In the genomic region with DNA sequence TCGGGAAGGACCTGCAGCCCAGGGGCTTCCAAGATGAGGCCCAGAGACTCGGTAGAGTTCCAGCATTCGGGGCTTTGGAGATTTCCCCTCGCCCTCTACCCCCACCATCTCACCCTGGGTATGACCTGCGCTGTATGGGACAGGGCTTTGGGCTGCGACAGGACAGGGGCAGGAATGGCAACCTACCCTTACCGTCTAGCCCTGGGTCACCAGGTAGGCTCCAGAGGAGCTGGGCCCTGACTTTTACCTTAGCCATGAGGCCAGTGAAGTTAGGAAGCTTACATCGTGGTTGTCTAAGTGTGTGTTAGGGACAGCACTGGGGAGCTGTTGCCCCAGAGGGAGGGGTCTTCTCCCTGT, we compare ENCODE assay signal across 8 cellular contexts. TPM values are rescaled to one million over a fixed set of nuclear protein-coding genes. Genes with fewer than 3 reads are reported as not detected.
DNase-seq lines count a peak whose midpoint lies in the region; TF ChIP-seq lines count a peak whose summit lies in the region.

No MANE protein-coding gene starts in this region.

- H3K4me3 ChIP-seq in A673 (ENCODE audit: low read depth, low read length, poor library complexity, severe bottlenecking) (peak overlapping the region; percentile 39), HUES64 (ENCODE audit: low read length) (peak overlapping the region; percentile 48), muscle layer of colon (ENCODE audit: low read depth in 1 of 2, low read length in 2 of 2) (peak overlapping the region; percentile 9 to 76)

- no peaks in the 10 kb centered on the region for H3K9me3 ChIP-seq in A673 (ENCODE audit: low read depth, low read length, poor library complexity, severe bottlenecking)
- no peaks in the 10 kb centered on the region for H3K9me3 ChIP-seq in HUES64 (ENCODE audit: insufficient read depth, low read depth, low read length)
- H3K9me3 ChIP-seq in muscle layer of colon (ENCODE audit: low read length): no peaks in the 10 kb centered on the region

- H3K27me3 ChIP-seq in A673 (replicated peaks; ENCODE audit: insufficient read depth, low read depth, low read length, poor library complexity) (no peaks in the 10 kb centered on the region), HUES64 (ENCODE audit: insufficient read depth, low read length) (peaks cover 38% of the 10 kb centered on the region), muscle layer of colon (ENCODE audit: control insufficient read depth in 1 of 2, insufficient read depth in 2 of 2, low read length in 2 of 2) (no peaks in the 10 kb centered on the region)

- CTCF ChIA-PET in A673 (lab: Charles Lee): no interaction called here

- BruUV-seq in A673 (replicated peaks; lab: Mats Ljungman, UMichigan): no TSS peak

- H3K9ac ChIP-seq in HUES64 (ENCODE audit: low read depth, low read length) (peak overlapping the region; percentile 61), muscle layer of colon (ENCODE audit: low read length) (peak overlapping the region; percentile 79)

- POLR2A ChIA-PET in A673 (lab: Charles Lee; ENCODE audit: low non-redundant PET): no interaction called here

- intact Hi-C loops in A673 (cut with micrococcal nuclease; ENCODE audit: unreplicated experiment): no loop called here

- 27% methylated on average over 8 of the region's 8 CpGs for WGBS in HUES64

- no peaks in the 10 kb centered on the region for H3K36me3 ChIP-seq in A673 (ENCODE audit: insufficient read depth, low read length, poor library complexity, severe bottlenecking)
- H3K36me3 ChIP-seq in HUES64 (ENCODE audit: insufficient read depth, low read length): peaks cover 17% of the 10 kb centered on the region; the same call in 1 of the 2 replicates
- peaks cover 23% of the 10 kb centered on the region for H3K36me3 ChIP-seq in muscle layer of colon (ENCODE audit: insufficient read depth, low read length)

- TF ChIP-seq CTCF in A673 (conservative IDR thresholded peaks at IDR 0.05; ENCODE audit: low read depth, low read length): no peak

- no peak overlapping the region for H3K27ac ChIP-seq in A673 (ENCODE audit: low read depth, low read length, poor library complexity, severe bottlenecking)
- H3K27ac ChIP-seq in HUES64 (ENCODE audit: low read depth, low read length): no peak overlapping the region
- H3K27ac ChIP-seq in cingulate gyrus (ENCODE audit: low read depth, low read length): peak overlapping the region; percentile 69
- peak overlapping the region; percentile 92 for H3K27ac ChIP-seq in muscle layer of colon (ENCODE audit: low read depth, low read length)

- no peaks in the 10 kb centered on the region for H3K4me1 ChIP-seq in A673 (ENCODE audit: insufficient read depth, low read length, poor library complexity, severe bottlenecking)
- H3K4me1 ChIP-seq in HUES64 (ENCODE audit: insufficient read depth, low read length): no peaks in the 10 kb centered on the region
- H3K4me1 ChIP-seq in muscle layer of colon (ENCODE audit: insufficient read depth, low read length): peaks cover 17% of the 10 kb centered on the region

- DNase-seq in A673 (ENCODE audit: low spot score): no peak
- DNase-seq in NCI-H2081 (lab: John Stamatoyannopoulos, UW): no peak
- DNase-seq in medulla oblongata (ENCODE audit: extremely low spot score): no peak
- DNase-seq in cerebellar nuclear complex (lab: John Stamatoyannopoulos, UW): no peak
- no peak for DNase-seq in midbrain (lab: John Stamatoyannopoulos, UW)

RNA-seq across cellular contexts. Expression of gene PPM1M, which starts 0.7 kb away (rescaled TPM):
- total RNA-seq in A673 (2021): 3.6 and 5.8 TPM in 2 replicates
- polyA plus RNA-seq in HUES64 (2013, experiment 1 of 2): 4.0 TPM
- polyA plus RNA-seq in HUES64 (2013, experiment 2 of 2): 4.1 TPM

RNA-seq across cellular contexts. Expression of gene TWF2, which starts 7.3 kb away (rescaled TPM):
- 18.3 and 21.0 TPM in 2 replicates for total RNA-seq in A673 (2021)
- polyA plus RNA-seq in HUES64 (2013, experiment 1 of 2): 40.0 TPM
- polyA plus RNA-seq in HUES64 (2013, experiment 2 of 2): 38.1 TPM

RNA-seq across cellular contexts. Expression of gene TLR9, which starts 20.8 kb away (rescaled TPM):
- not detected in 2 replicates for total RNA-seq in A673 (2021)
- not detected for polyA plus RNA-seq in HUES64 (2013, experiment 1 of 2)
- not detected for polyA plus RNA-seq in HUES64 (2013, experiment 2 of 2)

RNA-seq across cellular contexts. Expression of gene WDR82, which starts 32.2 kb away (rescaled TPM):
- total RNA-seq in A673 (2021): 50.1 and 54.3 TPM in 2 replicates
- 60.5 TPM for polyA plus RNA-seq in HUES64 (2013, experiment 1 of 2)
- 61.6 TPM for polyA plus RNA-seq in HUES64 (2013, experiment 2 of 2)

RNA-seq across cellular contexts. Expression of gene GLYCTK, which starts 41.4 kb away (rescaled TPM):
- total RNA-seq in A673 (2021): 4.3 and 5.1 TPM in 2 replicates
- polyA plus RNA-seq in HUES64 (2013, experiment 1 of 2): 5.4 TPM
- 3.9 TPM for polyA plus RNA-seq in HUES64 (2013, experiment 2 of 2)

Comparison
In these comparisons a context has a peak if more than half of its experiments do, and no peak if none do; other contexts are left out.
1. H3K27ac ChIP-seq: peak in cingulate gyrus (single experiment) and muscle layer of colon (single experiment); none in A673 (single experiment) and HUES64 (single experiment).
2. Peak in every context shown above with its lines, with median percentiles within 50 percentile points of each other: H3K4me3 ChIP-seq.